In the genomic region with DNA sequence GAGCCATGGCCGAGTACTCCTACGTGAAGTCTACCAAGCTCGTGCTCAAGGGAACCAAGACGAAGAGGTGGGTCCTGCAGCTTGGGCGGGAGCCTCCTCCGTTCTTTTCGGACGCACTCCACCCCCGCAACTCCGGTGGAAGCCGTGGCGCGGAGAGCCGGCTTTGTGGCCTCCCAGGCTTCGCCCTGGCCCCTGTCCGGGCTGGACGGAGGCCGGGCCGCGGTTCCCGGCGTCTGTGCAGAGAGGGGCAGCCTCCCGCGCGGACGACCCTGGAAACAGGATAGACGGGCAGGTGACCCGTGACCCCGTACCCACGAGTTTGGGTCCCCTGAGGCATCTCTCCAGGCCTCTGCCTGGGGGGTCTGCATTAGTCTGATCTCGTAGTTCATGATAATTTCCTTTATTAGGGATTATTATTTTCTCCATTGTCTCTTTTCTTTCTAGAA, we compare ENCODE assay signal across 8 cellular contexts. TPM values are rescaled to one million over a fixed set of nuclear protein-coding genes. Genes with fewer than 3 reads are reported as not detected.
DNase-seq lines count a peak whose midpoint lies in the region; ATAC-seq and TF ChIP-seq lines count a peak whose summit lies in the region.

No MANE protein-coding gene starts in this region.

- intact Hi-C loops in PC-3 (cut with micrococcal nuclease) (no loop called here), esophagus muscularis mucosa (cut with DNase I) (no loop called here), prostate gland (cut with DNase I) (no loop called here)

- H3K27me3 ChIP-seq in PC-3 (ENCODE audit: low read length) (no peaks in the 10 kb centered on the region), esophagus muscularis mucosa (no peaks in the 10 kb centered on the region), prostate gland (replicated peaks; ENCODE audit: insufficient read depth) (no peaks in the 10 kb centered on the region)

- H3K4me1 ChIP-seq in PC-3 (ENCODE audit: insufficient read depth, low read length) (no peaks in the 10 kb centered on the region; the same call in 1 of the 2 replicates), esophagus muscularis mucosa (peaks cover 15 to 38% (median 26%) of the 10 kb centered on the region in 4 donors), prostate gland (replicated peaks) (no peaks in the 10 kb centered on the region)

- TSS peak; percentile 61 for BruUV-seq in PC-3 (replicated peaks; lab: Mats Ljungman, UMichigan)

- H3K9me2 ChIP-seq in PC-3 (replicated peaks; ENCODE audit: low read length): no peaks in the 10 kb centered on the region

- CTCF ChIA-PET in PC-3 (lab: Charles Lee): no interaction called here

- TF ChIP-seq CTCF in PC-3 (conservative IDR thresholded peaks at IDR 0.05; ENCODE audit: low read depth, low read length) (no peak), esophagus muscularis mucosa (IDR thresholded peaks at IDR 0.05) (no peak), prostate gland (IDR thresholded peaks at IDR 0.05) (no peak)

- DNase-seq in PC-3 (no peak), esophagus muscularis mucosa (ENCODE audit: extremely low spot score) (no peak), prostate gland (ENCODE audit: low spot score) (no peak), Ammon's horn (ENCODE audit: low spot score) (no peak)
- no peak for DNase-seq in stimulated activated CD4-positive, alpha-beta T cell treated with anti-CD3 and anti-CD28 coated beads, Interleukin-2, amount 100 ng/mL, for 24 hours
- no peak for DNase-seq in activated effector memory CD4-positive, alpha-beta T cell treated with Interleukin-2 at 50 U/mL for 16 hours

- WGBS in esophagus muscularis mucosa: 0% methylated on average over 10 of the region's 31 CpGs
- WGBS in prostate gland: 7% methylated on average over 25 of the region's 31 CpGs

- peak overlapping the region; percentile 86 for H3K4me3 ChIP-seq in PC-3 (ENCODE audit: low read length)
- H3K4me3 ChIP-seq in esophagus muscularis mucosa: peak overlapping the region; percentile 80 to 96 (median 86)
- H3K4me3 ChIP-seq in prostate gland: peak overlapping the region; percentile 70 to 90

- no peaks in the 10 kb centered on the region for H3F3A ChIP-seq in PC-3 (ENCODE audit: low read length, unreplicated experiment)

- peak; percentile 50 for ATAC-seq in GM18511 (IDR thresholded peaks at IDR 0.05; ENCODE audit: unreplicated experiment)
- no peak; the same call in none of the 2 replicates for ATAC-seq in PC-3
- ATAC-seq in GM21619 (IDR thresholded peaks at IDR 0.05; ENCODE audit: unreplicated experiment): no peak

- peak overlapping the region; percentile 68 for H2AFZ ChIP-seq in PC-3 (ENCODE audit: low read length)

- H3K9me3 ChIP-seq in PC-3 (ENCODE audit: low read length): no peaks in the 10 kb centered on the region
- H3K9me3 ChIP-seq in esophagus muscularis mucosa: no peaks in the 10 kb centered on the region
- H3K9me3 ChIP-seq in prostate gland: no peaks in the 10 kb centered on the region

- POLR2A ChIA-PET in PC-3 (lab: Charles Lee; ENCODE audit: unreplicated experiment): no interaction called here

- peaks cover 35% of the 10 kb centered on the region for H3K79me2 ChIP-seq in PC-3 (ENCODE audit: low read length)

- peak overlapping the region; percentile 92 for H3K4me2 ChIP-seq in PC-3 (ENCODE audit: low read length)

- no peaks in the 10 kb centered on the region for H3K36me3 ChIP-seq in PC-3 (ENCODE audit: low read depth, low read length)
- peaks cover 0 to 10% (median 0%) of the 10 kb centered on the region in 4 donors for H3K36me3 ChIP-seq in esophagus muscularis mucosa
- H3K36me3 ChIP-seq in prostate gland: no peaks in the 10 kb centered on the region

- no peak for TF ChIP-seq EP300 in esophagus muscularis mucosa (IDR thresholded peaks at IDR 0.05)

- peak overlapping the region; percentile 82 for H3K9ac ChIP-seq in PC-3 (ENCODE audit: low read length)

- TF ChIP-seq POLR2A in esophagus muscularis mucosa (IDR thresholded peaks at IDR 0.05; ENCODE audit: low read depth) (no peak), prostate gland (IDR thresholded peaks at IDR 0.05) (no peak)

- H3K27ac ChIP-seq in PC-3 (ENCODE audit: low read length): peak overlapping the region; percentile 16; the same call in 1 of the 2 replicates
- H3K27ac ChIP-seq in esophagus muscularis mucosa (replicated peaks in 1 of 4): peak overlapping the region; percentile 87 to 93 (median 90)
- peak overlapping the region; percentile 77 to 83 for H3K27ac ChIP-seq in prostate gland

- H4K20me1 ChIP-seq in PC-3 (ENCODE audit: low read length): no peaks in the 10 kb centered on the region

RNA-seq across cellular contexts. Expression of a gene that starts 0.4 kb away (rescaled TPM):
- total RNA-seq in PC-3 (2014; rRNA removed): 19.0 and 22.4 TPM in 2 replicates
- 10 to 100 TPM; 30.7 to 40.0 (median 36.7) TPM for total RNA-seq in esophagus muscularis mucosa
- 10 to 100 TPM; 28.2 to 53.4 TPM for total RNA-seq in prostate gland

Comparison
In these comparisons a context has a peak if more than half of its experiments do, and no peak if none do; other contexts are left out.
1. H3K27ac ChIP-seq: peak in every context shown above with its lines; median percentile 90 in esophagus muscularis mucosa; 80 in prostate gland; 16 in PC-3.